In the genomic region with DNA sequence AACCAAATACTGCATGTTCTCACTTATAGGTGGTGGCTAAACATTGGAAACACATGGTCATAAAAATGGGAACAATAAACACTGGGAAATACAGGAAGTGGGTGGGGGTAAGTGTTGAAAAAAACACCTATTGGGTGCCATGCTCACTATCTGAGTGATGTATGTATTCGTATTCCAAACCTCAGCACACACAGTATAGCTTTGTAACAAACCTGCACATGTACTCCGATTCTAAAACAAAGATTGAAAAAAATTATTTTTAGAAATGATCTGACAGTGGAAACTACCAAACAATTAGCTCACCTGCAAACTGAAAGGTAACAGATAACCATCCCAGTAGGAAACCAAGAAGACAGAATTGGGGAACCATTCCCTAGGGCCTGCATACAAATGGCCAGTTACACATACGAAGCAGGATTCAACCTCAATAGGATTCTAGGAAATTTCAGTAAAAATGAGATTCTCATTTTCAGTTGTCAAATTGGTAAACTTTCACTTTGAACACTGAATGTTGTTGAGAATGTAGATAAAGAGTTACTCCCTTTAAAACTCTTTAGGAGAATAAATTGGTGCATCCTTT, we compare ENCODE assay signal across 20 cellular contexts.
"Had no signal": no experiment of that assay in that cellular context is flagged by ENCODE, and none has a peak within 500 bp of the region (broad histone marks: within the 10 kb centered on the region; RNA-seq: fewer than 3 reads in every experiment).

No MANE protein-coding gene starts in this region.

- H3K36me3 ChIP-seq: ascending aorta, lower lobe of right lung, neutrophil, pancreas, sigmoid colon, tibial artery had no signal

- H3K9me3 Mint-ChIP-seq: naive thymus-derived CD8-positive, alpha-beta T cell; stimulated activated memory B cell treated with anti-CD40 and anti-IgM and Interleukin-4, amounts not matched to agents 10 μg/mL and 1 μg/mL and 100 μg/mL, for 72 hours had no signal

- H3K27ac Mint-ChIP-seq: stimulated activated memory B cell treated with anti-CD40 and anti-IgM and Interleukin-4, amounts not matched to agents 10 μg/mL and 1 μg/mL and 100 μg/mL, for 72 hours had no signal

- H3K27me3 Mint-ChIP-seq: activated CD8-positive, alpha-beta memory T cell treated with anti-CD3 and anti-CD28 coated beads, Interleukin-2, amount 10 ng/mL, durations not matched to agents 7 days and 5 days; naive thymus-derived CD8-positive, alpha-beta T cell; stimulated activated memory B cell treated with anti-CD40 and anti-IgM and Interleukin-4, amounts not matched to agents 10 μg/mL and 1 μg/mL and 100 μg/mL, for 72 hours had no signal

- H3K9me3 ChIP-seq: ascending aorta, lower lobe of right lung, neutrophil, pancreas, sigmoid colon, tibial artery had no signal

- FAIRE-seq: frontal cortex, keratinocyte, pancreas had no signal

- DNase-seq: activated CD4-positive, alpha-beta T cell treated with anti-CD3 and anti-CD28 coated beads, Interleukin-2, amount 50 U/mL, for 1 hour; activated CD4-positive, CD25-positive, alpha-beta regulatory T cell; activated CD8-positive, alpha-beta memory T cell treated with anti-CD3 and anti-CD28 coated beads, Interleukin-2, amount 10 ng/mL, durations not matched to agents 7 days and 5 days; activated gamma-delta T cell treated with Interleukin-2 at 50 U/mL for 16 hours; cerebellar nuclear complex; cortex of kidney; lower lobe of right lung; naive thymus-derived CD8-positive, alpha-beta T cell; pancreas; sigmoid colon; stimulated activated CD4-positive, alpha-beta T cell treated with anti-CD3 and anti-CD28 coated beads, Interleukin-4, amount 100 ng/mL, for 24 hours; substantia nigra; SW 1271; T-helper 9 cell; tibial artery had no signal

- H3K27ac ChIP-seq: ascending aorta, lower lobe of right lung, neutrophil, pancreas, sigmoid colon, tibial artery had no signal

- H3K4me1 ChIP-seq: ascending aorta, lower lobe of right lung, pancreas had no signal

- H3K4me3 ChIP-seq: ascending aorta, lower lobe of right lung, pancreas, sigmoid colon, tibial artery had no signal

- H3K4me3 Mint-ChIP-seq: activated CD8-positive, alpha-beta memory T cell treated with anti-CD3 and anti-CD28 coated beads, Interleukin-2, amount 10 ng/mL, durations not matched to agents 7 days and 5 days; naive thymus-derived CD8-positive, alpha-beta T cell; stimulated activated memory B cell treated with anti-CD40 and anti-IgM and Interleukin-4, amounts not matched to agents 10 μg/mL and 1 μg/mL and 100 μg/mL, for 72 hours had no signal

- H3K27me3 ChIP-seq: ascending aorta, neutrophil, pancreas, sigmoid colon, tibial artery had no signal

- H3K36me3 Mint-ChIP-seq: stimulated activated memory B cell treated with anti-CD40 and anti-IgM and Interleukin-4, amounts not matched to agents 10 μg/mL and 1 μg/mL and 100 μg/mL, for 72 hours had no signal
